In the genomic region with DNA sequence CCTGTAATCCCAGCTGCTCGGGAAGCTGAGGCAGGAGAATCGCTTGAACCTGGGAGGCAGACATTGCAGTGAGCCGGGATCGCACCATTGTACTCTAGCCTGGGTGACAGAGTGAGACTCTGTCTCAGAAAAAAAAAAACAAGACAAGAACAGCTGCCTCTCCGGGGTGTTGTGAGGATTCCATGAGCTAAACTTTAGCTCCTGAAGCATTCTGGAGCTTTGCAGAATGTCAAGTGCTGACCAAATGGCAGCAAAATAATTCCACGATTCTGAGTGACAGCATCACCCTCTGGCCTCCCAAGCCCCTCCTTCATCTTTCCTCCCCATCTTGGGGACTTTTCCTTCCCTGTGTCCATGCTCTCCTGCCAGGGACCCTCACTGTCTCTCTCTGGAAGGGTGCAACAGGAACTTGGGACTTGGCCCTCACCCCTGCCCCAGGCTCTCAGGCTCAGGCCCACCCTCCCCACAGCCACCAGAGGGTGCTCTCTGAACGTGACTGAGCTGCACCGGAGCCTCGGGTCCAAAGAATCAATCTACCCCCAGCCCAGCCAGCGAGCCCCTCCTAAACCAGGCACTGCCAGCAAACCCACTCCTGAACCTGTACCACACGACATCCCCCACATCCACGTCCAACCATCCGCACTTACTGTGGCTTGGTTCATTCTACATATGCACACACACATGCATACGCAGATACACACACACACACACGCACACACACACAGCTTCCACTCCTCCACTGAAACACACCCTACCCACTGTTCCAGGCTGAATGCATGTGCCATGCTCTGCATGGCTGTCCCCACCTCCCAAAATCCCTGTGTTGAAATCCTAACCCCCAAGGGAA, we compare ENCODE assay signal across 1 cellular context.
TF ChIP-seq lines count a peak whose summit lies in the region.

No MANE protein-coding gene starts in this region.

TF ChIP-seq in HEK293, 187 proteins besides CTCF, POLR2A, EP300 and RAD21 (continued from another document):
- TF ChIP-seq TSHZ1 (tag by site-specific recombination; IDR thresholded peaks at IDR 0.05; ENCODE audit: borderline replicate concordance), result no peak
- peak; percentile 63; the same call in 1 of the 2 replicates for TF ChIP-seq ZNF600 (tag by site-specific recombination; IDR thresholded peaks at IDR 0.05)
- no peak for TF ChIP-seq ZNF596 (tag by site-specific recombination; IDR thresholded peaks at IDR 0.05)
- TF ChIP-seq, protein P1, sequence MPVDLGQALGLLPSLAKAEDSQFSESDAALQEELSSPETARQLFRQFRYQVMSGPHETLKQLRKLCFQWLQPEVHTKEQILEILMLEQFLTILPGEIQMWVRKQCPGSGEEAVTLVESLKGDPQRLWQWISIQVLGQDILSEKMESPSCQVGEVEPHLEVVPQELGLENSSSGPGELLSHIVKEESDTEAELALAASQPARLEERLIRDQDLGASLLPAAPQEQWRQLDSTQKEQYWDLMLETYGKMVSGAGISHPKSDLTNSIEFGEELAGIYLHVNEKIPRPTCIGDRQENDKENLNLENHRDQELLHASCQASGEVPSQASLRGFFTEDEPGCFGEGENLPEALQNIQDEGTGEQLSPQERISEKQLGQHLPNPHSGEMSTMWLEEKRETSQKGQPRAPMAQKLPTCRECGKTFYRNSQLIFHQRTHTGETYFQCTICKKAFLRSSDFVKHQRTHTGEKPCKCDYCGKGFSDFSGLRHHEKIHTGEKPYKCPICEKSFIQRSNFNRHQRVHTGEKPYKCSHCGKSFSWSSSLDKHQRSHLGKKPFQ (tag by site-specific recombination; IDR thresholded peaks at IDR 0.05), result no peak
- TF ChIP-seq SP2 (tag by site-specific recombination; IDR thresholded peaks at IDR 0.05), result no peak
- TF ChIP-seq TCF7L2 (IDR thresholded peaks at IDR 0.05; ENCODE audit: borderline replicate concordance, low read depth, low read length), result no peak
- TF ChIP-seq ZBTB26 (tag by site-specific recombination; optimal IDR thresholded peaks at IDR 0.05), result peak; percentile 15
- no peak for TF ChIP-seq ZNF114 (tag by site-specific recombination; IDR thresholded peaks at IDR 0.05)
- TF ChIP-seq KLF1 (tag by site-specific recombination; IDR thresholded peaks at IDR 0.05), result no peak
- no peak for TF ChIP-seq ZNF521 (tag by site-specific recombination; IDR thresholded peaks at IDR 0.05)
- TF ChIP-seq ZNF544 (tag by site-specific recombination; IDR thresholded peaks at IDR 0.05), result no peak
- peak; percentile 94; the same call in 1 of the 2 replicates for TF ChIP-seq ZNF391 (tag by site-specific recombination; IDR thresholded peaks at IDR 0.05; ENCODE audit: borderline replicate concordance, low read depth)
- TF ChIP-seq ZNF48 (tag by site-specific recombination; IDR thresholded peaks at IDR 0.05), result no peak
- TF ChIP-seq, protein P2, sequence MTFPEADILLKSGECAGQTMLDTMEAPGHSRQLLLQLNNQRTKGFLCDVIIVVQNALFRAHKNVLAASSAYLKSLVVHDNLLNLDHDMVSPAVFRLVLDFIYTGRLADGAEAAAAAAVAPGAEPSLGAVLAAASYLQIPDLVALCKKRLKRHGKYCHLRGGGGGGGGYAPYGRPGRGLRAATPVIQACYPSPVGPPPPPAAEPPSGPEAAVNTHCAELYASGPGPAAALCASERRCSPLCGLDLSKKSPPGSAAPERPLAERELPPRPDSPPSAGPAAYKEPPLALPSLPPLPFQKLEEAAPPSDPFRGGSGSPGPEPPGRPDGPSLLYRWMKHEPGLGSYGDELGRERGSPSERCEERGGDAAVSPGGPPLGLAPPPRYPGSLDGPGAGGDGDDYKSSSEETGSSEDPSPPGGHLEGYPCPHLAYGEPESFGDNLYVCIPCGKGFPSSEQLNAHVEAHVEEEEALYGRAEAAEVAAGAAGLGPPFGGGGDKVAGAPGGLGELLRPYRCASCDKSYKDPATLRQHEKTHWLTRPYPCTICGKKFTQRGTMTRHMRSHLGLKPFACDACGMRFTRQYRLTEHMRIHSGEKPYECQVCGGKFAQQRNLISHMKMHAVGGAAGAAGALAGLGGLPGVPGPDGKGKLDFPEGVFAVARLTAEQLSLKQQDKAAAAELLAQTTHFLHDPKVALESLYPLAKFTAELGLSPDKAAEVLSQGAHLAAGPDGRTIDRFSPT (tag by site-specific recombination; IDR thresholded peaks at IDR 0.05), result 0 out of 2 replicates have a peak, but pooled peaks have one; percentile 20
